In genomic region chr5:119532637-119533036, GRCh38 we compare ENCODE assay signal across 29 cellular contexts.
"Had no signal": no experiment of that assay in that cellular context is flagged by ENCODE, and none has a peak within 500 bp of the region (broad histone marks: within the 10 kb centered on the region; RNA-seq: fewer than 3 reads in every experiment).

No MANE protein-coding gene starts in this region.

- H3K27ac ChIP-seq: body of pancreas, epithelial cell of prostate, WERI-Rb-1 had no signal

- H3K27me3 ChIP-seq: body of pancreas had no signal

- H3K4me3 ChIP-seq: body of pancreas had no signal

- DNase-seq: activated B cell treated with CpG ODN at 0.5 μM for 24 hours; activated CD4-positive, alpha-beta T cell treated with anti-CD3 and anti-CD28 coated beads for 48 hours; activated CD4-positive, alpha-beta T cell treated with anti-CD3 and anti-CD28 coated beads, Interleukin-2, amount 50 U/mL, for 1 hour; activated CD4-positive, alpha-beta T cell treated with anti-CD3 and anti-CD28 coated beads, Interleukin-2, amount 50 U/mL, for 48 hours; activated CD8-positive, alpha-beta memory T cell treated with anti-CD3 and anti-CD28 coated beads for 24 hours; activated CD8-positive, alpha-beta T cell treated with anti-CD3 and anti-CD28 coated beads for 36 hours; activated effector memory CD4-positive, alpha-beta T cell treated with Interleukin-2 at 50 U/mL for 16 hours; activated gamma-delta T cell treated with Interleukin-2 at 50 U/mL for 16 hours; activated naive CD4-positive, alpha-beta T cell treated with anti-CD3 and anti-CD28 coated beads, Interleukin-2, amount 50 U/mL, for 16 hours; activated naive CD4-positive, alpha-beta T cell treated with Interleukin-2 at 50 U/mL for 16 hours; activated T-cell treated with anti-CD3 and anti-CD28 coated beads, Interleukin-2, amount 50 U/mL, for 4 hours; amygdala; aorta; body of pancreas; caudate nucleus; cortex of kidney; dermis blood vessel endothelial cell; effector CD4-positive, alpha-beta T cell; effector memory CD8-positive, alpha-beta T cell; foreskin fibroblast; head of caudate nucleus; hippocampal formation; T-helper 9 cell; WERI-Rb-1 had no signal

- H3K4me1 ChIP-seq: body of pancreas had no signal

- ATAC-seq: activated CD4-positive, CD25-positive, alpha-beta regulatory T cell treated with anti-CD3 and anti-CD28 coated beads, Interleukin-2, amount 50 U/mL, for 24 hours; activated CD8-positive, alpha-beta T cell treated with anti-CD3 and anti-CD28 coated beads for 36 hours; activated T-cell treated with anti-CD3 and anti-CD28 coated beads, Interleukin-2, amount 50 U/mL, for 4 hours; activated T-helper 17 cell treated with anti-CD3 and anti-CD28 coated beads, Interleukin-2, amount 50 U/mL, for 72 hours; body of pancreas; effector memory CD8-positive, alpha-beta T cell had no signal

- H3K9me3 ChIP-seq: body of pancreas had no signal

- FAIRE-seq: colon, frontal cortex had no signal
